Comparison of ENCODE assay signal across 19 cellular contexts in genomic region chr11:13674799-13675509, GRCh38. TPM values are rescaled to one million over a fixed set of nuclear protein-coding genes. Genes with fewer than 3 reads are reported as not detected.
A peak's percentile ranks its signal among the peaks of the same experiment; 100 is the strongest.
DNase-seq lines count a peak whose midpoint lies in the region; ATAC-seq and TF ChIP-seq lines count a peak whose summit lies in the region.
"Had no signal": no experiment of that assay in that cellular context is flagged by ENCODE, and none has a peak within 500 bp of the region (broad histone marks: within the 10 kb centered on the region; RNA-seq: fewer than 3 reads in every experiment).

No MANE protein-coding gene starts in this region.

- no peak for TF ChIP-seq POLR2A in heart left ventricle (IDR thresholded peaks at IDR 0.05)
- TF ChIP-seq POLR2A in upper lobe of left lung (IDR thresholded peaks at IDR 0.05) = no peak

- no peaks in the 10 kb centered on the region for H3K9me3 ChIP-seq in heart left ventricle
- no peaks in the 10 kb centered on the region for H3K9me3 ChIP-seq in upper lobe of left lung
- H3K9me3 ChIP-seq: gastroesophageal sphincter had no signal

- no peak for TF ChIP-seq CTCF in heart left ventricle (IDR thresholded peaks at IDR 0.05)
- TF ChIP-seq CTCF in fibroblast of villous mesenchyme (IDR thresholded peaks at IDR 0.05; ENCODE audit: insufficient read depth, low read depth, low read length) = no peak
- TF ChIP-seq CTCF in upper lobe of left lung (IDR thresholded peaks at IDR 0.05) = no peak
- TF ChIP-seq CTCF in GM13977 (IDR thresholded peaks at IDR 0.05; ENCODE audit: extremely low read depth, insufficient read depth, missing control alignments) = no peak

- WGBS in heart left ventricle, 4 donors = 63 to 84% (median 79%) methylated on average over 6 of the region's 6 CpGs
- WGBS in upper lobe of left lung, 2 donors = 67 to 76% methylated on average over 6 of the region's 6 CpGs

- H3K4me3 ChIP-seq in heart left ventricle = peak overlapping the region in 1 of 12 donors; percentile 33
- H3K4me3 ChIP-seq in fibroblast of villous mesenchyme (ENCODE audit: low read depth, low read length) = no peak overlapping the region
- no peak overlapping the region for H3K4me3 ChIP-seq in upper lobe of left lung
- H3K4me3 ChIP-seq: gastroesophageal sphincter, GM23338, neural progenitor cell had no signal

- H3K36me3 ChIP-seq in heart left ventricle (no peaks in the 10 kb centered on the region), upper lobe of left lung (no peaks in the 10 kb centered on the region)
- H3K36me3 ChIP-seq: gastroesophageal sphincter, neural progenitor cell had no signal

- ATAC-seq in heart left ventricle (peak in 3 of 4 donors; percentile 39 to 57 (median 47)), upper lobe of left lung (ENCODE audit: low FRiP score in 2 of 2) (peak in 1 of 2 donors; percentile 77), HG02840 (IDR thresholded peaks at IDR 0.05; ENCODE audit: low FRiP score, unreplicated experiment) (no peak)
- ATAC-seq: gastroesophageal sphincter, GM23338 had no signal

- no peak for TF ChIP-seq EP300 in upper lobe of left lung (IDR thresholded peaks at IDR 0.05)

- peak overlapping the region in 1 of 12 donors; percentile 84 for H3K27ac ChIP-seq in heart left ventricle
- H3K27ac ChIP-seq in upper lobe of left lung = peak overlapping the region; percentile 5 to 79 (median 66)
- H3K27ac ChIP-seq: gastroesophageal sphincter, neural progenitor cell had no signal

- in situ Hi-C loops in GM13977 (cut with MboI; ENCODE audit: low pct_unique_long_range_greater_than_20kb, low sequenced_read_pairs, unreplicated experiment) = no loop called here

- H3K4me1 ChIP-seq in heart left ventricle (peaks cover 0 to 89% (median 20%) of the 10 kb centered on the region in 12 donors), upper lobe of left lung (peaks cover 13 to 32% (median 24%) of the 10 kb centered on the region in 4 donors)

- no peaks in the 10 kb centered on the region for H3K27me3 ChIP-seq in heart left ventricle
- no peaks in the 10 kb centered on the region for H3K27me3 ChIP-seq in upper lobe of left lung
- H3K27me3 ChIP-seq: gastroesophageal sphincter, neural progenitor cell had no signal

- intact Hi-C loops in heart left ventricle (cut with DNase I) (loop anchor here in 1 of 10 donors (10.0 kb wide), 1 partner anchor 210 kb away; the partner anchor contains the start of gene BTBD10), cardiac septum (cut with DNase I) (no loop called here)

- DNase-seq in heart left ventricle (no peak), cardiac septum (ENCODE audit: low spot score) (no peak), OCI-M1 (lab: John Stamatoyannopoulos, UW) (peak; percentile 85), fibroblast of villous mesenchyme (ENCODE audit: low read depth) (peak; percentile 47), upper lobe of left lung (no peak), NCI-H1436 treated with DMSO at 0.1 percent for 48 hours (lab: John Stamatoyannopoulos, UW) (no peak), GM13977 (ENCODE audit: low spot score) (no peak)
- DNase-seq: activated CD4-positive, CD25-positive, alpha-beta regulatory T cell treated with anti-CD3 and anti-CD28 coated beads, Interleukin-2, amount 50 U/mL, for 72 hours; activated gamma-delta T cell; anterior cingulate cortex; cerebellar nuclear complex; mesenchymal stem cell; NCI-H2107; NCI-H69; retina had no signal

RNA-seq across cellular contexts. Expression of gene FAR1, which starts 6.5 kb away (rescaled TPM):
- total RNA-seq in heart left ventricle (10 to 100 TPM; 15.5 to 50.2 (median 35.4) TPM), cardiac septum (40.9 TPM), fibroblast of villous mesenchyme (58.3 and 59.9 TPM in 2 replicates), upper lobe of left lung (10 to 100 TPM; 45.1 to 74.4 (median 47.9) TPM)
- 10 to 100 TPM; 10.9 to 27.1 TPM for polyA plus RNA-seq in heart left ventricle

Comparison
In these comparisons a context has a peak if more than half of its experiments do, and no peak if none do; other contexts are left out.
1. DNase-seq: peak in OCI-M1 (single experiment) and fibroblast of villous mesenchyme (single experiment); none in heart left ventricle (0 of 5), cardiac septum (single experiment), upper lobe of left lung (0 of 2), NCI-H1436 treated with DMSO at 0.1 percent for 48 hours (single experiment) and GM13977 (single experiment).